In genomic region chr22:24541681-24542515, GRCh38 we compare ENCODE assay signal across 19 cellular contexts. TPM values are rescaled to one million over a fixed set of nuclear protein-coding genes. Genes with fewer than 3 reads are reported as not detected.
DNase-seq lines count a peak whose midpoint lies in the region; ATAC-seq, FAIRE-seq and TF ChIP-seq lines count a peak whose summit lies in the region.
"Had no signal": no experiment of that assay in that cellular context is flagged by ENCODE, and none has a peak within 500 bp of the region (broad histone marks: within the 10 kb centered on the region; RNA-seq: fewer than 3 reads in every experiment).

No MANE protein-coding gene starts in this region.

- no peak overlapping the region for H3K4me3 Mint-ChIP-seq in glutamatergic neuron (ENCODE audit: unreplicated experiment)
- H3K4me3 Mint-ChIP-seq: CD8-positive, alpha-beta T cell; type B pancreatic cell had no signal

- in situ Hi-C loops in GM12878 (cut with MboI): no loop called here

- peaks cover 9% of the 10 kb centered on the region for H3K27me3 Mint-ChIP-seq in glutamatergic neuron (ENCODE audit: unreplicated experiment)
- H3K27me3 Mint-ChIP-seq: type B pancreatic cell had no signal

- SMC1A ChIA-PET in GM12878 (lab: Charles Lee; ENCODE audit: uncharacterized antibody, unreplicated experiment): interaction anchor here (0.6 to 0.8 kb wide), 3 partner anchors 12 to 26 kb away, joined by 3 read pairs; no protein-coding TSS in a partner anchor

- no peaks in the 10 kb centered on the region for H3K36me3 Mint-ChIP-seq in glutamatergic neuron (ENCODE audit: unreplicated experiment)

- H3K4me2 ChIP-seq in GM12878 (ENCODE audit: control insufficient read depth, insufficient read depth) (no peak overlapping the region), osteoblast (ENCODE audit: insufficient read depth, low read length) (no peak overlapping the region)

- intact Hi-C loops in left ventricle myocardium inferior (cut with micrococcal nuclease) (no loop called here), Right ventricle myocardium superior (cut with DNase I) (no loop called here), GM12878 (cut with micrococcal nuclease; ENCODE audit: unreplicated experiment) (no loop called here)

- no peak overlapping the region for H3K4me3 ChIP-seq in left ventricle myocardium inferior
- H3K4me3 ChIP-seq in GM12878: no peak overlapping the region
- no peak overlapping the region for H3K4me3 ChIP-seq in osteoblast (ENCODE audit: insufficient read depth, low read length)
- H3K4me3 ChIP-seq in BE2C (ENCODE audit: low read depth, low read length): no peak overlapping the region

- no peaks in the 10 kb centered on the region for H3K9me3 ChIP-seq in left ventricle myocardium inferior (replicated peaks)
- no peaks in the 10 kb centered on the region for H3K9me3 ChIP-seq in GM12878 (replicated peaks; ENCODE audit: control insufficient read depth, insufficient read depth, low read length)
- no peaks in the 10 kb centered on the region for H3K9me3 ChIP-seq in osteoblast (ENCODE audit: low read depth, low read length)
- no peaks in the 10 kb centered on the region for H3K9me3 ChIP-seq in BE2C

- POLR2A ChIA-PET in GM12878 (lab: Charles Lee): interaction anchor here (1.1 kb wide), 1 partner anchor 13 kb away, joined by 5 read pairs; the partner anchor contains the start of gene GUCD1

- TF ChIP-seq EP300 in GM12878 (IDR thresholded peaks at IDR 0.05; ENCODE audit: borderline replicate concordance in 1 of 2, control insufficient read depth in 1 of 2, low read depth in 2 of 2, low read length in 2 of 2): no peak

- FAIRE-seq in GM12878 (lab: Jason Lieb, UNC): no peak

- TF ChIP-seq RAD21 in GM12878 (IDR thresholded peaks at IDR 0.05; ENCODE audit: insufficient read depth, low read depth, low read length): no peak

- ATAC-seq in Right ventricle myocardium superior (ENCODE audit: poor library complexity): no peak
- no peak; the same call in 2 of the 3 replicates for ATAC-seq in GM12878
- no peak for ATAC-seq in HG03571 (IDR thresholded peaks at IDR 0.05; ENCODE audit: unreplicated experiment)
- ATAC-seq: CD8-positive, alpha-beta T cell; HCT116; left colon had no signal

- no peak for TF ChIP-seq CTCF in left ventricle myocardium inferior (IDR thresholded peaks at IDR 0.05; ENCODE audit: borderline replicate concordance)
- TF ChIP-seq CTCF in GM12878 (IDR thresholded peaks at IDR 0.05 in 2 of 3, conservative IDR thresholded peaks at IDR 0.05 in 1 of 3; ENCODE audit: control insufficient read depth in 2 of 3, extremely low read depth in 1 of 3, insufficient read depth in 1 of 3, low read depth in 3 of 3, low read length in 3 of 3): no peak
- TF ChIP-seq CTCF in osteoblast (IDR thresholded peaks at IDR 0.05; ENCODE audit: extremely low read depth, low read depth, low read length): no peak
- no peak for TF ChIP-seq CTCF in BE2C (IDR thresholded peaks at IDR 0.05; ENCODE audit: low read depth, low read length)
- TF ChIP-seq CTCF in glutamatergic neuron (IDR thresholded peaks at IDR 0.05; ENCODE audit: partially characterized antibody, unreplicated experiment): no peak

- H3K36me3 ChIP-seq in left ventricle myocardium inferior: peaks cover 76% of the 10 kb centered on the region
- peaks cover 17 to 41% of the 10 kb centered on the region in 2 experiments for H3K36me3 ChIP-seq in GM12878 (ENCODE audit: control insufficient read depth in 2 of 2, insufficient read depth in 2 of 2, low read length in 1 of 2)
- peaks cover 46% of the 10 kb centered on the region for H3K36me3 ChIP-seq in osteoblast (ENCODE audit: insufficient read depth, low read length)
- H3K36me3 ChIP-seq in BE2C: peaks cover 38% of the 10 kb centered on the region

- DNase-seq in left ventricle myocardium inferior (no peak), Right ventricle myocardium superior (no peak), GM12878 (ENCODE audit: low read depth, low spot score) (no peak), osteoblast (ENCODE audit: insufficient read length, low spot score, missing footprints) (peak; percentile 49), BE2C (no peak), glutamatergic neuron (no peak)
- no peak for DNase-seq in activated CD8-positive, alpha-beta memory T cell treated with anti-CD3 and anti-CD28 coated beads, Interleukin-2, amount 50 U/mL, for 48 hours
- DNase-seq: activated CD4-positive, alpha-beta T cell treated with anti-CD3 and anti-CD28 coated beads, Interleukin-2, amount 50 U/mL, for 1 hour; CD8-positive, alpha-beta T cell; cerebellar nuclear complex; effector CD8-positive, alpha-beta T cell; left colon; MV-4-11; NCI-H2081; NCI-H510A; retina had no signal

- RAD21 ChIA-PET in GM12878 (lab: Charles Lee; ENCODE audit: unreplicated experiment): no interaction called here

- BruUV-seq in GM12878 (replicated peaks; lab: Mats Ljungman, UMichigan): no TSS peak

- TF ChIP-seq POLR2A in GM12878 (IDR thresholded peaks at IDR 0.05; ENCODE audit: low read depth, low read length): no peak

- H3K4me1 ChIP-seq in left ventricle myocardium inferior (peaks cover 63% of the 10 kb centered on the region), GM12878 (ENCODE audit: control insufficient read depth, insufficient read depth, low read length) (no peaks in the 10 kb centered on the region), osteoblast (ENCODE audit: insufficient read depth, low read length) (peaks cover 7% of the 10 kb centered on the region), BE2C (peaks cover 5% of the 10 kb centered on the region)

- peak overlapping the region; percentile 69 for H3K27ac ChIP-seq in left ventricle myocardium inferior (replicated peaks)
- no peak overlapping the region for H3K27ac ChIP-seq in GM12878 (ENCODE audit: control insufficient read depth, insufficient read depth)
- no peak overlapping the region for H3K27ac ChIP-seq in osteoblast (ENCODE audit: low read depth, low read length)

- H3K9ac ChIP-seq in GM12878 (ENCODE audit: control insufficient read depth, insufficient read depth, low read length): no peak overlapping the region

- H3K27me3 ChIP-seq in left ventricle myocardium inferior (ENCODE audit: low read depth) (no peaks in the 10 kb centered on the region), GM12878 (replicated peaks in 1 of 2; ENCODE audit: control insufficient read depth in 2 of 2, insufficient read depth in 2 of 2, low read length in 1 of 2) (no peaks in the 10 kb centered on the region), osteoblast (ENCODE audit: insufficient read depth, low read length) (no peaks in the 10 kb centered on the region), BE2C (no peaks in the 10 kb centered on the region)

- H3K9me3 Mint-ChIP-seq in glutamatergic neuron (ENCODE audit: unreplicated experiment): no peaks in the 10 kb centered on the region
- H3K9me3 Mint-ChIP-seq: CD8-positive, alpha-beta T cell; type B pancreatic cell had no signal

- CTCF ChIA-PET in GM12878 (lab: Yijun Ruan, JAX): interaction anchor here (2.0 kb wide), 1 partner anchor 14 kb away, joined by 7 read pairs; no protein-coding TSS in a partner anchor

- WGBS in GM12878 (ENCODE audit: insufficient coverage, insufficient replicate concordance, low lambda C conversion rate, missing lambda C conversion rate): 78% methylated on average over 6 of the region's 6 CpGs

- H3K4me1 Mint-ChIP-seq in glutamatergic neuron (ENCODE audit: low read depth, unreplicated experiment): no peaks in the 10 kb centered on the region

- H3K27ac Mint-ChIP-seq in glutamatergic neuron (ENCODE audit: unreplicated experiment): no peak overlapping the region
- H3K27ac Mint-ChIP-seq: CD8-positive, alpha-beta T cell; type B pancreatic cell had no signal

- H4K20me1 ChIP-seq in GM12878 (ENCODE audit: control insufficient read depth, insufficient read depth): no peaks in the 10 kb centered on the region
- peaks cover 14% of the 10 kb centered on the region for H4K20me1 ChIP-seq in osteoblast (ENCODE audit: insufficient read depth, low read length)

- H2AFZ ChIP-seq in GM12878 (ENCODE audit: control insufficient read depth, low read depth, low read length): no peak overlapping the region
- H2AFZ ChIP-seq in osteoblast (ENCODE audit: low read length): no peak overlapping the region

- H3K79me2 ChIP-seq in GM12878 (ENCODE audit: control insufficient read depth, insufficient read depth, low read length) (no peaks in the 10 kb centered on the region), osteoblast (ENCODE audit: insufficient read depth, low read length) (peaks cover 2% of the 10 kb centered on the region)

RNA-seq across cellular contexts. Expression of gene GUCD1, which starts 13.0 kb away (rescaled TPM):
- total RNA-seq in left ventricle myocardium inferior (203 TPM), Right ventricle myocardium superior (291 TPM), GM12878 (2014; rRNA removed) (170 and 177 TPM in 2 replicates), GM12878 (2014; rRNA removed; fragmentation: Illumina TruSeq; extraction: Trizol) (81.7 and 82.2 TPM in 2 replicates), GM12878 (2021) (126 and 127 TPM in 2 replicates), osteoblast (146 and 155 TPM in 2 replicates), glutamatergic neuron (ENCODE audit: unreplicated experiment) (64.9 TPM)
- 33.2 and 34.3 TPM in 2 replicates for total RNA-seq in GM12878 (2013; cell fraction: nucleolus; rRNA removed)
- 65.3 TPM for polyA plus RNA-seq in GM12878 (2011; ENCODE audit: low read depth)
- polyA plus RNA-seq in GM12878 (2011; rRNA removed) (57.4 and 87.1 TPM in 2 replicates), GM12878 (2014; fragmentation: Illumina TruSeq; extraction: Trizol) (65.0 and 89.3 TPM in 2 replicates), GM12878 (2014; fragmentation: Nextera tagmentation; extraction: Ambion mirVana) (10 to 100 TPM; 57.8 to 96.9 TPM), GM12878 (2014; rRNA removed) (136 and 145 TPM in 2 replicates), GM12878 (2016; fragmentation: Nextera tagmentation; extraction: Ambion mirVana) (10 to 100 TPM; 56.0 to 71.2 TPM)
- polyA plus RNA-seq in GM12878 (2011; cell fraction: cytosol; rRNA removed): 128 and 167 TPM in 2 replicates
- polyA plus RNA-seq in GM12878 (2011; cell fraction: nucleus; rRNA removed): 69.8 and 82.1 TPM in 2 replicates
- 80.9 and 87.1 TPM in 2 replicates for polyA plus RNA-seq in GM12878 (2012)
- polyA minus RNA-seq in GM12878 (2011; rRNA and poly(A)+ RNA removed): 126 and 176 TPM in 2 replicates
- 67.6 and 74.1 TPM in 2 replicates for polyA minus RNA-seq in GM12878 (2011; cell fraction: cytosol; rRNA and poly(A)+ RNA removed)
- polyA minus RNA-seq in GM12878 (2011; cell fraction: nucleus; rRNA and poly(A)+ RNA removed): 20.8 and 41.9 TPM in 2 replicates
- polyA plus RNA-seq in BE2C (2012; ENCODE audit: insufficient read depth, insufficient read length, low read depth): 49.5 TPM

RNA-seq across cellular contexts. Expression of gene SNRPD3, which starts 13.9 kb away (rescaled TPM):
- 69.9 TPM for total RNA-seq in left ventricle myocardium inferior
- 63.1 TPM for total RNA-seq in Right ventricle myocardium superior
- 108 and 115 TPM in 2 replicates for total RNA-seq in GM12878 (2013; cell fraction: nucleolus; rRNA removed)
- total RNA-seq in GM12878 (2014; rRNA removed): 175 and 179 TPM in 2 replicates
- 254 and 257 TPM in 2 replicates for total RNA-seq in GM12878 (2014; rRNA removed; fragmentation: Illumina TruSeq; extraction: Trizol)
- total RNA-seq in GM12878 (2021): 111 and 112 TPM in 2 replicates
- polyA plus RNA-seq in GM12878 (2011; ENCODE audit: low read depth): 44.6 TPM
- 68.4 and 121 TPM in 2 replicates for polyA plus RNA-seq in GM12878 (2011; rRNA removed)
- polyA plus RNA-seq in GM12878 (2011; cell fraction: cytosol; rRNA removed): 214 and 250 TPM in 2 replicates
- 76.5 and 82.6 TPM in 2 replicates for polyA plus RNA-seq in GM12878 (2011; cell fraction: nucleus; rRNA removed)
- 121 and 175 TPM in 2 replicates for polyA plus RNA-seq in GM12878 (2012)
- polyA plus RNA-seq in GM12878 (2014; fragmentation: Illumina TruSeq; extraction: Trizol): 324 and 433 TPM in 2 replicates
- polyA plus RNA-seq in GM12878 (2014; fragmentation: Nextera tagmentation; extraction: Ambion mirVana): 100 to 1,000 TPM; 244 to 258 TPM
- 197 and 228 TPM in 2 replicates for polyA plus RNA-seq in GM12878 (2014; rRNA removed)
- polyA plus RNA-seq in GM12878 (2016; fragmentation: Nextera tagmentation; extraction: Ambion mirVana): 100 to 1,000 TPM; 240 to 251 TPM
- polyA minus RNA-seq in GM12878 (2011; rRNA and poly(A)+ RNA removed): 175 and 182 TPM in 2 replicates
- polyA minus RNA-seq in GM12878 (2011; cell fraction: cytosol; rRNA and poly(A)+ RNA removed): 36.2 and 58.3 TPM in 2 replicates
- 57.3 and 92.8 TPM in 2 replicates for polyA minus RNA-seq in GM12878 (2011; cell fraction: nucleus; rRNA and poly(A)+ RNA removed)
- 51.9 and 57.5 TPM in 2 replicates for total RNA-seq in osteoblast
- polyA plus RNA-seq in BE2C (2012; ENCODE audit: insufficient read depth, insufficient read length, low read depth): 546 TPM
- total RNA-seq in glutamatergic neuron (ENCODE audit: unreplicated experiment): 86.7 TPM

RNA-seq across cellular contexts. Expression of gene UPB1, which starts 46.8 kb away (rescaled TPM):
- total RNA-seq in left ventricle myocardium inferior: 1.1 TPM
- total RNA-seq in Right ventricle myocardium superior: 1.7 TPM
- 39.2 and 39.8 TPM in 2 replicates for total RNA-seq in GM12878 (2013; cell fraction: nucleolus; rRNA removed)
- total RNA-seq in GM12878 (2014; rRNA removed): 2.5 and 2.8 TPM in 2 replicates
- 3.4 and 3.5 TPM in 2 replicates for total RNA-seq in GM12878 (2014; rRNA removed; fragmentation: Illumina TruSeq; extraction: Trizol)
- 3.3 and 3.9 TPM in 2 replicates for total RNA-seq in GM12878 (2021)
- polyA plus RNA-seq in GM12878 (2011; ENCODE audit: low read depth): 1.8 TPM
- 20.5 and 20.6 TPM in 2 replicates for polyA plus RNA-seq in GM12878 (2011; rRNA removed)
- 12.1 and 14.3 TPM in 2 replicates for polyA plus RNA-seq in GM12878 (2011; cell fraction: cytosol; rRNA removed)
- polyA plus RNA-seq in GM12878 (2011; cell fraction: nucleus; rRNA removed): 19.0 and 30.2 TPM in 2 replicates
- polyA plus RNA-seq in GM12878 (2012): 1.8 and 3.0 TPM in 2 replicates
- 2.6 and 2.8 TPM in 2 replicates for polyA plus RNA-seq in GM12878 (2014; fragmentation: Illumina TruSeq; extraction: Trizol)
- 1 to 10 TPM; 2.9 to 4.5 TPM for polyA plus RNA-seq in GM12878 (2014; fragmentation: Nextera tagmentation; extraction: Ambion mirVana)
- polyA plus RNA-seq in GM12878 (2014; rRNA removed): 3.4 and 3.5 TPM in 2 replicates
- 1 to 10 TPM in 1 of 2 experiments, under 1 TPM in 1; 0.89 to 1.2 TPM for polyA plus RNA-seq in GM12878 (2016; fragmentation: Nextera tagmentation; extraction: Ambion mirVana)
- 10.8 and 11.0 TPM in 2 replicates for polyA minus RNA-seq in GM12878 (2011; rRNA and poly(A)+ RNA removed)
- polyA minus RNA-seq in GM12878 (2011; cell fraction: cytosol; rRNA and poly(A)+ RNA removed): 3.3 and 3.6 TPM in 2 replicates
- 6.9 and 8.1 TPM in 2 replicates for polyA minus RNA-seq in GM12878 (2011; cell fraction: nucleus; rRNA and poly(A)+ RNA removed)
- total RNA-seq in osteoblast: under 0.01 TPM in 1 of 2 replicates, not detected in the other
- 15.2 TPM for polyA plus RNA-seq in BE2C (2012; ENCODE audit: insufficient read depth, insufficient read length, low read depth)
- 0.37 TPM for total RNA-seq in glutamatergic neuron (ENCODE audit: unreplicated experiment)

RNA-seq across cellular contexts. Expression of gene LRRC75B, which starts 51.0 kb away (rescaled TPM):
- total RNA-seq in left ventricle myocardium inferior (5.6 TPM), Right ventricle myocardium superior (5.0 TPM), GM12878 (2014; rRNA removed) (0.11 TPM in 2 replicates), GM12878 (2014; rRNA removed; fragmentation: Illumina TruSeq; extraction: Trizol) (0.09 and 0.18 TPM in 2 replicates), GM12878 (2021) (0.24 and 0.26 TPM in 2 replicates), osteoblast (5.1 and 8.5 TPM in 2 replicates), glutamatergic neuron (ENCODE audit: unreplicated experiment) (63.6 TPM)
- 4.9 and 5.6 TPM in 2 replicates for total RNA-seq in GM12878 (2013; cell fraction: nucleolus; rRNA removed)
- polyA plus RNA-seq in GM12878 (2011; ENCODE audit: low read depth): 0.50 TPM
- polyA plus RNA-seq in GM12878 (2011; rRNA removed) (0.68 and 0.98 TPM in 2 replicates), GM12878 (2014; fragmentation: Illumina TruSeq; extraction: Trizol) (0.09 TPM in 1 of 2 replicates, not detected in the other), GM12878 (2014; fragmentation: Nextera tagmentation; extraction: Ambion mirVana) (not detected), GM12878 (2014; rRNA removed) (0.56 and 0.66 TPM in 2 replicates), GM12878 (2016; fragmentation: Nextera tagmentation; extraction: Ambion mirVana) (under 1 TPM in 1 of 2 experiments, not detected in 1; 0.10 TPM)
- polyA plus RNA-seq in GM12878 (2011; cell fraction: cytosol; rRNA removed): 1.5 and 1.8 TPM in 2 replicates
- 10.7 and 12.9 TPM in 2 replicates for polyA plus RNA-seq in GM12878 (2011; cell fraction: nucleus; rRNA removed)
- 0.84 and 1.2 TPM in 2 replicates for polyA plus RNA-seq in GM12878 (2012)
- polyA minus RNA-seq in GM12878 (2011; rRNA and poly(A)+ RNA removed): 0.22 and 1.1 TPM in 2 replicates
- not detected in 2 replicates for polyA minus RNA-seq in GM12878 (2011; cell fraction: cytosol; rRNA and poly(A)+ RNA removed)
- polyA minus RNA-seq in GM12878 (2011; cell fraction: nucleus; rRNA and poly(A)+ RNA removed): 0.67 and 0.73 TPM in 2 replicates
- 8.6 TPM for polyA plus RNA-seq in BE2C (2012; ENCODE audit: insufficient read depth, insufficient read length, low read depth)
- total RNA-seq: CD8-positive, alpha-beta T cell had no signal
